Comparison of ENCODE assay signal across 1 cellular context in genomic region chr1:75559141-75559540, GRCh38.
TF ChIP-seq lines count a peak whose summit lies in the region.

No MANE protein-coding gene starts in this region.

TF ChIP-seq in HepG2, 621 proteins besides CTCF, POLR2A, EP300 and RAD21 (continued from another document):
- TF ChIP-seq ZNF552 (CRISPR knock-in tag; IDR thresholded peaks at IDR 0.05; ENCODE audit: borderline replicate concordance) (no peak), ZNF772 (CRISPR knock-in tag; IDR thresholded peaks at IDR 0.05) (no peak), ZNF800 (CRISPR knock-in tag; IDR thresholded peaks at IDR 0.05) (no peak), SMAD9 (CRISPR knock-in tag; IDR thresholded peaks at IDR 0.05) (no peak), IRF2 (CRISPR knock-in tag; IDR thresholded peaks at IDR 0.05) (no peak)
- TF ChIP-seq, protein P1, sequence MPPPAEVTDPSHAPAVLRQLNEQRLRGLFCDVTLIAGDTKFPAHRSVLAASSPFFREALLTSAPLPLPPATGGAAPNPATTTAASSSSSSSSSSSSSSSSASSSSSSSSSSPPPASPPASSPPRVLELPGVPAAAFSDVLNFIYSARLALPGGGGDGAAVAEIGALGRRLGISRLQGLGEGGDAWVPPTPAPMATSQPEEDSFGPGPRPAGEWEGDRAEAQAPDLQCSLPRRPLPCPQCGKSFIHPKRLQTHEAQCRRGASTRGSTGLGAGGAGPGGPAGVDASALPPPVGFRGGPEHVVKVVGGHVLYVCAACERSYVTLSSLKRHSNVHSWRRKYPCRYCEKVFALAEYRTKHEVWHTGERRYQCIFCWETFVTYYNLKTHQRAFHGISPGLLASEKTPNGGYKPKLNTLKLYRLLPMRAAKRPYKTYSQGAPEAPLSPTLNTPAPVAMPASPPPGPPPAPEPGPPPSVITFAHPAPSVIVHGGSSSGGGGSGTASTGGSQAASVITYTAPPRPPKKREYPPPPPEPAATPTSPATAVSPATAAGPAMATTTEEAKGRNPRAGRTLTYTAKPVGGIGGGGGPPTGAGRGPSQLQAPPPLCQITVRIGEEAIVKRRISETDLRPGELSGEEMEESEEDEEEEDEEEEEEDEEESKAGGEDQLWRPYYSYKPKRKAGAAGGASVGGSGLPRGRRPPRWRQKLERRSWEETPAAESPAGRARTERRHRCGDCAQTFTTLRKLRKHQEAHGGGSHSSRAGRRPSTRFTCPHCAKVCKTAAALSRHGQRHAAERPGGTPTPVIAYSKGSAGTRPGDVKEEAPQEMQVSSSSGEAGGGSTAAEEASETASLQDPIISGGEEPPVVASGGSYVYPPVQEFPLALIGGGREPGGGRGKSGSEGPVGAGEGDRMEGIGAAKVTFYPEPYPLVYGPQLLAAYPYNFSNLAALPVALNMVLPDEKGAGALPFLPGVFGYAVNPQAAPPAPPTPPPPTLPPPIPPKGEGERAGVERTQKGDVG (CRISPR knock-in tag; IDR thresholded peaks at IDR 0.05; ENCODE audit: borderline replicate concordance): no peak
- TF ChIP-seq, protein P2, sequence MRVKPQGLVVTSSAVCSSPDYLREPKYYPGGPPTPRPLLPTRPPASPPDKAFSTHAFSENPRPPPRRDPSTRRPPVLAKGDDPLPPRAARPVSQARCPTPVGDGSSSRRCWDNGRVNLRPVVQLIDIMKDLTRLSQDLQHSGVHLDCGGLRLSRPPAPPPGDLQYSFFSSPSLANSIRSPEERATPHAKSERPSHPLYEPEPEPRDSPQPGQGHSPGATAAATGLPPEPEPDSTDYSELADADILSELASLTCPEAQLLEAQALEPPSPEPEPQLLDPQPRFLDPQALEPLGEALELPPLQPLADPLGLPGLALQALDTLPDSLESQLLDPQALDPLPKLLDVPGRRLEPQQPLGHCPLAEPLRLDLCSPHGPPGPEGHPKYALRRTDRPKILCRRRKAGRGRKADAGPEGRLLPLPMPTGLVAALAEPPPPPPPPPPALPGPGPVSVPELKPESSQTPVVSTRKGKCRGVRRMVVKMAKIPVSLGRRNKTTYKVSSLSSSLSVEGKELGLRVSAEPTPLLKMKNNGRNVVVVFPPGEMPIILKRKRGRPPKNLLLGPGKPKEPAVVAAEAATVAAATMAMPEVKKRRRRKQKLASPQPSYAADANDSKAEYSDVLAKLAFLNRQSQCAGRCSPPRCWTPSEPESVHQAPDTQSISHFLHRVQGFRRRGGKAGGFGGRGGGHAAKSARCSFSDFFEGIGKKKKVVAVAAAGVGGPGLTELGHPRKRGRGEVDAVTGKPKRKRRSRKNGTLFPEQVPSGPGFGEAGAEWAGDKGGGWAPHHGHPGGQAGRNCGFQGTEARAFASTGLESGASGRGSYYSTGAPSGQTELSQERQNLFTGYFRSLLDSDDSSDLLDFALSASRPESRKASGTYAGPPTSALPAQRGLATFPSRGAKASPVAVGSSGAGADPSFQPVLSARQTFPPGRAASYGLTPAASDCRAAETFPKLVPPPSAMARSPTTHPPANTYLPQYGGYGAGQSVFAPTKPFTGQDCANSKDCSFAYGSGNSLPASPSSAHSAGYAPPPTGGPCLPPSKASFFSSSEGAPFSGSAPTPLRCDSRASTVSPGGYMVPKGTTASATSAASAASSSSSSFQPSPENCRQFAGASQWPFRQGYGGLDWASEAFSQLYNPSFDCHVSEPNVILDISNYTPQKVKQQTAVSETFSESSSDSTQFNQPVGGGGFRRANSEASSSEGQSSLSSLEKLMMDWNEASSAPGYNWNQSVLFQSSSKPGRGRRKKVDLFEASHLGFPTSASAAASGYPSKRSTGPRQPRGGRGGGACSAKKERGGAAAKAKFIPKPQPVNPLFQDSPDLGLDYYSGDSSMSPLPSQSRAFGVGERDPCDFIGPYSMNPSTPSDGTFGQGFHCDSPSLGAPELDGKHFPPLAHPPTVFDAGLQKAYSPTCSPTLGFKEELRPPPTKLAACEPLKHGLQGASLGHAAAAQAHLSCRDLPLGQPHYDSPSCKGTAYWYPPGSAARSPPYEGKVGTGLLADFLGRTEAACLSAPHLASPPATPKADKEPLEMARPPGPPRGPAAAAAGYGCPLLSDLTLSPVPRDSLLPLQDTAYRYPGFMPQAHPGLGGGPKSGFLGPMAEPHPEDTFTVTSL (CRISPR knock-in tag; IDR thresholded peaks at IDR 0.05; ENCODE audit: borderline replicate concordance): no peak
- TF ChIP-seq, protein P3, sequence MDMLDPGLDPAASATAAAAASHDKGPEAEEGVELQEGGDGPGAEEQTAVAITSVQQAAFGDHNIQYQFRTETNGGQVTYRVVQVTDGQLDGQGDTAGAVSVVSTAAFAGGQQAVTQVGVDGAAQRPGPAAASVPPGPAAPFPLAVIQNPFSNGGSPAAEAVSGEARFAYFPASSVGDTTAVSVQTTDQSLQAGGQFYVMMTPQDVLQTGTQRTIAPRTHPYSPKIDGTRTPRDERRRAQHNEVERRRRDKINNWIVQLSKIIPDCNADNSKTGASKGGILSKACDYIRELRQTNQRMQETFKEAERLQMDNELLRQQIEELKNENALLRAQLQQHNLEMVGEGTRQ (IDR thresholded peaks at IDR 0.05; ENCODE audit: low read depth, low read length): no peak
- TF ChIP-seq, protein P3 (CRISPR knock-in tag; IDR thresholded peaks at IDR 0.05; ENCODE audit: borderline replicate concordance): no peak
